13 cellular contexts compared by ENCODE assay signal in the genomic region with DNA sequence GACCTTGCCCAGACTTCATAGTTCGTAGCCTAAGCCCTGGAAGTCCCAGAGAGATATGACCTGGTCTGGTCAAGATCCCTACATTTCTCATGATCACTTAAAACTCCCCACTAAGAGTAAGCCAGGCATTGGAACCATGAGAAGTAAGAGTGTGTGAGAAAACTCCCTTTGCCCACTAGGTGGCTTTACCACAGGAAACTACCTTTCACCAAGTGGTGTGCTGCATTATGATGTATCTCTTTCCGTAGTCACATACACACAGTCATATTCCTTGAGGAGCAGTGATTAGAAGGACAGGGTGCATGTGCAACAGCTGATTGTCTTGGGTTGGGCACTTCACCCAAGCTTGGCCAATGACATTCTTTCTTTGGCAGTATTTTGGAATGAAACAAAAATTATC.
A peak's percentile ranks its signal among the peaks of the same experiment; 100 is the strongest.
DNase-seq lines count a peak whose midpoint lies in the region; ATAC-seq and TF ChIP-seq lines count a peak whose summit lies in the region.
"Had no signal": no experiment of that assay in that cellular context is flagged by ENCODE, and none has a peak within 500 bp of the region (broad histone marks: within the 10 kb centered on the region; RNA-seq: fewer than 3 reads in every experiment).

No MANE protein-coding gene starts in this region.

- DNase-seq in GM23338 (ENCODE audit: low spot score) (peak; percentile 59), NB4 (ENCODE audit: low read depth) (peak; percentile 9), cardiac fibroblast (ENCODE audit: low read depth in 2 of 2) (peak in 1 of 2 donors; percentile 28), neural progenitor cell (ENCODE audit: low spot score) (peak; percentile 5), NCI-H1105 (lab: John Stamatoyannopoulos, UW) (no peak), MV-4-11 (lab: John Stamatoyannopoulos, UW) (no peak)
- no peak for DNase-seq in activated naive CD4-positive, alpha-beta T cell treated with anti-CD3 and anti-CD28 coated beads, Interleukin-2, amount 10 ng/mL, durations not matched to agents 7 days and 5 days
- DNase-seq: activated CD4-positive, CD25-positive, alpha-beta regulatory T cell; activated naive CD4-positive, alpha-beta T cell treated with Interleukin-2 at 50 U/mL for 16 hours; left cardiac atrium; NK-92 treated with Interleukin-12 subunit alpha and Interleukin-12 subunit beta, amount 100 ng/mL, for 24 hours; retina had no signal

- CTCF ChIA-PET in activated naive CD4-positive, alpha-beta T cell treated with anti-CD3 and anti-CD28 coated beads, Interleukin-2, amount 10 ng/mL, durations not matched to agents 7 days and 5 days (lab: Charles Lee) = interaction anchor here (1.0 kb wide), 1 partner anchor 1731 kb away, joined by 3 read pairs; no protein-coding TSS in a partner anchor

- H2AFZ ChIP-seq in GM23338 = no peak overlapping the region
- H2AFZ ChIP-seq in neural progenitor cell (replicated peaks) = no peak overlapping the region

- TF ChIP-seq CTCF in GM23338 (conservative IDR thresholded peaks at IDR 0.05; ENCODE audit: low read depth in 2 of 2) (peak; percentile 68 to 70), NB4 (IDR thresholded peaks at IDR 0.05; ENCODE audit: low read depth, low read length) (peak; percentile 14), cardiac fibroblast (IDR thresholded peaks at IDR 0.05; ENCODE audit: low read depth, low read length) (peak; percentile 37), neural progenitor cell (IDR thresholded peaks at IDR 0.05) (peak; percentile 48)

- H3K9me3 Mint-ChIP-seq in GM23338 (peaks cover 4% of the 10 kb centered on the region; the same call in 1 of the 3 replicates), neural progenitor cell (peaks cover 7% of the 10 kb centered on the region)
- H3K9me3 Mint-ChIP-seq in activated naive CD4-positive, alpha-beta T cell treated with anti-CD3 and anti-CD28 coated beads, Interleukin-2, amount 10 ng/mL, durations not matched to agents 7 days and 5 days = peaks cover 4% of the 10 kb centered on the region

- 0 out of 2 replicates have a peak, but pooled peaks cover 3% of the 10 kb centered on the region for H3K9me2 ChIP-seq in GM23338 (ENCODE audit: insufficient read depth)

- H3K27me3 Mint-ChIP-seq in GM23338 (ENCODE audit: insufficient read depth, low read depth, poor library complexity) (peaks cover 2% of the 10 kb centered on the region), neural progenitor cell (ENCODE audit: insufficient read depth, low read depth) (no peaks in the 10 kb centered on the region)
- H3K27me3 Mint-ChIP-seq in activated naive CD4-positive, alpha-beta T cell treated with anti-CD3 and anti-CD28 coated beads, Interleukin-2, amount 10 ng/mL, durations not matched to agents 7 days and 5 days = no peaks in the 10 kb centered on the region

- H3K27me3 ChIP-seq in GM23338 (ENCODE audit: insufficient read depth) = no peaks in the 10 kb centered on the region
- no peaks in the 10 kb centered on the region for H3K27me3 ChIP-seq in neural progenitor cell

- TF ChIP-seq POLR2A in NB4 (IDR thresholded peaks at IDR 0.05; ENCODE audit: extremely low read depth, insufficient read length) = no peak

- no peak overlapping the region for H3K27ac ChIP-seq in GM23338 (ENCODE audit: low read depth)
- H3K27ac ChIP-seq in neural progenitor cell = no peak overlapping the region

- H3K36me3 Mint-ChIP-seq in GM23338 (ENCODE audit: low read depth) (no peaks in the 10 kb centered on the region), neural progenitor cell (no peaks in the 10 kb centered on the region)
- H3K36me3 Mint-ChIP-seq in activated naive CD4-positive, alpha-beta T cell treated with anti-CD3 and anti-CD28 coated beads, Interleukin-2, amount 10 ng/mL, durations not matched to agents 7 days and 5 days = no peaks in the 10 kb centered on the region

- no peaks in the 10 kb centered on the region for H3F3A ChIP-seq in GM23338 (replicated peaks; ENCODE audit: low read depth)
- H3F3A ChIP-seq in neural progenitor cell (ENCODE audit: low read depth) = no peaks in the 10 kb centered on the region

- no peaks in the 10 kb centered on the region for H3K9me3 ChIP-seq in neural progenitor cell (ENCODE audit: low read depth)

- no peak overlapping the region for H3K9ac ChIP-seq in neural progenitor cell

- no peak overlapping the region for H3K4me3 Mint-ChIP-seq in GM23338
- H3K4me3 Mint-ChIP-seq in neural progenitor cell = no peak overlapping the region
- H3K4me3 Mint-ChIP-seq in activated naive CD4-positive, alpha-beta T cell treated with anti-CD3 and anti-CD28 coated beads, Interleukin-2, amount 10 ng/mL, durations not matched to agents 7 days and 5 days = no peak overlapping the region

- no peaks in the 10 kb centered on the region for H3K36me3 ChIP-seq in GM23338 (ENCODE audit: insufficient read depth)
- no peaks in the 10 kb centered on the region for H3K36me3 ChIP-seq in neural progenitor cell

- no peaks in the 10 kb centered on the region for H3K4me1 ChIP-seq in GM23338 (ENCODE audit: insufficient read depth)
- no peaks in the 10 kb centered on the region for H3K4me1 ChIP-seq in neural progenitor cell

- H3K79me2 ChIP-seq in GM23338 (replicated peaks; ENCODE audit: insufficient read depth) (no peaks in the 10 kb centered on the region), neural progenitor cell (ENCODE audit: low read depth) (no peaks in the 10 kb centered on the region)

- H3K4me3 ChIP-seq in GM23338 (no peak overlapping the region), NB4 (ENCODE audit: low read depth, low read length) (no peak overlapping the region), cardiac fibroblast (replicated peaks in 1 of 2; ENCODE audit: low read depth in 2 of 2, low read length in 2 of 2) (no peak overlapping the region), neural progenitor cell (no peak overlapping the region)

- H4K20me1 ChIP-seq in GM23338 (replicated peaks; ENCODE audit: insufficient read depth) (no peaks in the 10 kb centered on the region), neural progenitor cell (ENCODE audit: low read depth) (no peaks in the 10 kb centered on the region)

- H3K4me2 ChIP-seq in GM23338 = no peak overlapping the region
- H3K4me2 ChIP-seq in neural progenitor cell = no peak overlapping the region

- no peaks in the 10 kb centered on the region for H3K4me1 Mint-ChIP-seq in GM23338
- H3K4me1 Mint-ChIP-seq in neural progenitor cell = no peaks in the 10 kb centered on the region
- no peaks in the 10 kb centered on the region for H3K4me1 Mint-ChIP-seq in activated naive CD4-positive, alpha-beta T cell treated with anti-CD3 and anti-CD28 coated beads, Interleukin-2, amount 10 ng/mL, durations not matched to agents 7 days and 5 days

- ATAC-seq in GM23338 (peak; percentile 72), GM21737 (IDR thresholded peaks at IDR 0.05; ENCODE audit: unreplicated experiment) (no peak)
- ATAC-seq: left cardiac atrium had no signal

- H3K27ac Mint-ChIP-seq in GM23338 (no peak overlapping the region), neural progenitor cell (no peak overlapping the region)
- no peak overlapping the region for H3K27ac Mint-ChIP-seq in activated naive CD4-positive, alpha-beta T cell treated with anti-CD3 and anti-CD28 coated beads, Interleukin-2, amount 10 ng/mL, durations not matched to agents 7 days and 5 days

TF ChIP-seq in GM23338, 12 proteins besides CTCF, POLR2A, EP300 and RAD21 (continues in another document):
- TF ChIP-seq JUNB (IDR thresholded peaks at IDR 0.05; ENCODE audit: unreplicated experiment) (no peak), STAT1 (IDR thresholded peaks at IDR 0.05; ENCODE audit: unreplicated experiment) (no peak), EZH2phosphoT487 (IDR thresholded peaks at IDR 0.05; ENCODE audit: unreplicated experiment) (no peak), NANOG (IDR thresholded peaks at IDR 0.05; ENCODE audit: borderline replicate concordance) (no peak)

Comparison
In these comparisons a context has a peak if more than half of its experiments do, and no peak if none do; other contexts are left out.
1. DNase-seq: peak in GM23338 (single experiment), NB4 (single experiment) and neural progenitor cell (single experiment); none in NCI-H1105 (single experiment), activated naive CD4-positive, alpha-beta T cell treated with anti-CD3 and anti-CD28 coated beads, Interleukin-2, amount 10 ng/mL, durations not matched to agents 7 days and 5 days (single experiment) and MV-4-11 (single experiment).
2. CTCF ChIP-seq: peak in every context shown above with its lines; median percentile 69 in GM23338; 48 in neural progenitor cell; 37 in cardiac fibroblast; 14 in NB4.